In the genomic region with DNA sequence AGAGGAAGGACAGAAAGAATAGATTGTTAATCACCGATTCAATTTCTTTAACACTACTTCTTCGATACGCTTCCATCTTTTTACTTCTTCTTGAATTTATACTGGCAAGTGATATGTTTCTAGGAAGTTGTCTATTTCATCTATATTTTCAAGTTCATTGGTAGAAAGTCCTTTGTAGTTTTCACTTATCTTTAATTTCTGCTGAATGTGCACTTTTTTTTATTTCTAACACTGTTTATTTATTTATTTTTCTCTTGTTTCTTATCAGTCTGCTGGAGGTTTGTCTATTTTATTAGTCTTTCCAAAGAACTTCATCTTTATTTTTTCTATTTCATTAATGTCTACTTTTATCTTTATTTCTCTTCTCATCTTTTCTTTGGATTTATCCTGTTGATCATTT, we compare ENCODE assay signal across 25 cellular contexts.
DNase-seq lines count a peak whose midpoint lies in the region; ATAC-seq, FAIRE-seq and TF ChIP-seq lines count a peak whose summit lies in the region.
"Had no signal": no experiment of that assay in that cellular context is flagged by ENCODE, and none has a peak within 500 bp of the region (broad histone marks: within the 10 kb centered on the region; RNA-seq: fewer than 3 reads in every experiment).

No MANE protein-coding gene starts in this region.

- H3K4ac ChIP-seq in IMR-90 (ENCODE audit: low read depth, low read length), result no peak overlapping the region
- no peak overlapping the region for H3K4ac ChIP-seq in H1 (replicated peaks; ENCODE audit: insufficient read length, low read depth, low read length)

- TF ChIP-seq POLR2A in A549 (IDR thresholded peaks at IDR 0.05; ENCODE audit: low read length) (no peak), IMR-90 (IDR thresholded peaks at IDR 0.05; ENCODE audit: low read depth, low read length) (no peak), H1 (IDR thresholded peaks at IDR 0.05; ENCODE audit: control extremely low read depth in 1 of 2, low read depth in 2 of 2, low read length in 2 of 2) (no peak)

- no peaks in the 10 kb centered on the region for H3K27me3 ChIP-seq in IMR-90 (ENCODE audit: control insufficient read depth, insufficient read depth, low read length)
- no peaks in the 10 kb centered on the region for H3K27me3 ChIP-seq in H1 (replicated peaks in 1 of 4; ENCODE audit: control insufficient read depth in 3 of 4, extremely low read depth in 1 of 4, insufficient read depth in 3 of 4, low read length in 3 of 4)
- no peaks in the 10 kb centered on the region for H3K27me3 ChIP-seq in tibial artery
- H3K27me3 ChIP-seq: BLaER1 treated with 17β-estradiol and CSF1 and Interleukin-3, amounts not matched to agents 10 nM and 100 nM had no signal

- H2AFZ ChIP-seq in IMR-90 (replicated peaks; ENCODE audit: low read length, poor library complexity), result no peak overlapping the region
- no peak overlapping the region for H2AFZ ChIP-seq in H1 (ENCODE audit: low read length)

- FAIRE-seq in A549 (lab: Jason Lieb, UNC) (no peak), D721Med (lab: Jason Lieb, UNC) (peak; percentile 11), H1 (lab: Jason Lieb, UNC) (no peak)
- FAIRE-seq: GM12878, GM12892, GM19239 had no signal

- H3K23me2 ChIP-seq in H1 (ENCODE audit: low read depth, low read length), result no peaks in the 10 kb centered on the region

- no peak overlapping the region for H3K18ac ChIP-seq in IMR-90 (ENCODE audit: low read depth, low read length)
- H3K18ac ChIP-seq in H1 (ENCODE audit: extremely low read depth, low read length), result no peak overlapping the region

- H3K79me2 ChIP-seq in H1 (ENCODE audit: control insufficient read depth in 1 of 2, insufficient read depth in 2 of 2, low read length in 2 of 2), result no peaks in the 10 kb centered on the region

- no TSS peak for BruUV-seq in IMR-90 (replicated peaks; lab: Mats Ljungman, UMichigan)

- intact Hi-C loops in IMR-90 (cut with micrococcal nuclease) (no loop called here), tibial artery (cut with DNase I; ENCODE audit: low total_unique reads) (no loop called here)

- H3K23ac ChIP-seq in IMR-90 (ENCODE audit: low read depth, low read length) (no peak overlapping the region), H1 (ENCODE audit: insufficient read length) (no peak overlapping the region)

- no peak overlapping the region for H3K4me3 ChIP-seq in A549
- H3K4me3 ChIP-seq in IMR-90 (ENCODE audit: insufficient read depth, low read depth, low read length), result no peak overlapping the region
- no peak overlapping the region for H3K4me3 ChIP-seq in H1 (ENCODE audit: extremely low read depth in 1 of 4, insufficient read depth in 2 of 4, low read depth in 3 of 4, low read length in 4 of 4)
- H3K4me3 ChIP-seq in tibial artery, result no peak overlapping the region
- H3K4me3 ChIP-seq: BLaER1 treated with 17β-estradiol and CSF1 and Interleukin-3, amounts not matched to agents 10 nM and 100 nM; GM12878 had no signal

- ATAC-seq in A549 (no peak), IMR-90 (ENCODE audit: low read depth) (no peak)
- ATAC-seq: CD8-positive, alpha-beta T cell; GM12878 had no signal

- no peak overlapping the region for H2BK15ac ChIP-seq in IMR-90 (ENCODE audit: low read depth, low read length)
- H2BK15ac ChIP-seq in H1 (ENCODE audit: low read length), result no peak overlapping the region

- H3K36me3 ChIP-seq in IMR-90 (ENCODE audit: control insufficient read depth, insufficient read depth, low read length) (no peaks in the 10 kb centered on the region), H1 (ENCODE audit: control insufficient read depth in 2 of 4, insufficient read depth in 4 of 4, low read length in 3 of 4) (no peaks in the 10 kb centered on the region), tibial artery (no peaks in the 10 kb centered on the region)
- H3K36me3 ChIP-seq: BLaER1 treated with 17β-estradiol and CSF1 and Interleukin-3, amounts not matched to agents 10 nM and 100 nM had no signal

- no peaks in the 10 kb centered on the region for H3K79me1 ChIP-seq in IMR-90 (ENCODE audit: low read depth in 1 of 2, low read length in 2 of 2)
- no peaks in the 10 kb centered on the region for H3K79me1 ChIP-seq in H1 (ENCODE audit: low read depth, low read length)

- WGBS in A549 (ENCODE audit: missing lambda C conversion rate), result 95% methylated on average over 3 of the region's 3 CpGs
- 100% methylated on average over 2 of the region's 3 CpGs; no CpG with 5 or more reads in 1 of the 2 experiments for WGBS in IMR-90 (ENCODE audit: extremely low coverage in 2 of 2, insufficient read length in 1 of 2), 2 experiments
- 92 to 100% methylated on average over 3 of the region's 3 CpGs for WGBS in H1 (ENCODE audit: extremely low coverage in 1 of 2, insufficient coverage in 1 of 2, insufficient read length in 1 of 2, insufficient replicate concordance in 2 of 2, low coverage in 1 of 2, low lambda C conversion rate in 2 of 2, missing lambda C conversion rate in 1 of 2), 2 experiments

- no peak overlapping the region for H4K5ac ChIP-seq in IMR-90 (ENCODE audit: low read depth, low read length)
- H4K5ac ChIP-seq in H1 (ENCODE audit: insufficient read length, low read depth, low read length), result no peak overlapping the region

- dilution Hi-C loops in IMR-90 (cut with HindIII; ENCODE audit: low sequenced_read_pairs, unreplicated experiment), result no loop called here

- H3K9me1 ChIP-seq in IMR-90 (ENCODE audit: insufficient read depth, low read length), result no peaks in the 10 kb centered on the region

- in situ Hi-C loops in IMR-90 (cut with MboI; ENCODE audit: low sequenced_read_pairs), result no loop called here

- POLR2A ChIA-PET in A549 (lab: Yijun Ruan, JAX) (no interaction called here), IMR-90 (lab: Charles Lee; ENCODE audit: unreplicated experiment) (no interaction called here), H1 (lab: Charles Lee; ENCODE audit: partially characterized antibody) (no interaction called here)

- no peak for TF ChIP-seq RAD21 in A549 (conservative IDR thresholded peaks at IDR 0.05 in 1 of 2, IDR thresholded peaks at IDR 0.05 in 1 of 2)
- no peak for TF ChIP-seq RAD21 in IMR-90 (IDR thresholded peaks at IDR 0.05; ENCODE audit: low read length)
- TF ChIP-seq RAD21 in H1 (IDR thresholded peaks at IDR 0.05 in 1 of 2, conservative IDR thresholded peaks at IDR 0.05 in 1 of 2; ENCODE audit: low read depth in 2 of 2, low read length in 2 of 2), result no peak

- H3K4me2 ChIP-seq in A549, result no peak overlapping the region
- no peak overlapping the region for H3K4me2 ChIP-seq in IMR-90 (ENCODE audit: low read depth, low read length)
- H3K4me2 ChIP-seq in H1 (ENCODE audit: insufficient read depth in 1 of 2, low read depth in 2 of 2, low read length in 2 of 2), result no peak overlapping the region
- H3K4me2 ChIP-seq: BLaER1 treated with 17β-estradiol and CSF1 and Interleukin-3, amounts not matched to agents 10 nM and 100 nM had no signal

- H2BK120ac ChIP-seq in IMR-90 (ENCODE audit: low read depth, low read length), result no peak overlapping the region
- no peak overlapping the region for H2BK120ac ChIP-seq in H1 (replicated peaks; ENCODE audit: low read depth, low read length)

- H3K14ac ChIP-seq in IMR-90 (replicated peaks; ENCODE audit: low read depth, low read length) (no peak overlapping the region), H1 (ENCODE audit: insufficient read length) (no peak overlapping the region)

- H2AK5ac ChIP-seq in IMR-90 (ENCODE audit: low read depth, low read length) (no peak overlapping the region), H1 (ENCODE audit: low read depth, low read length) (no peak overlapping the region)

- no peak overlapping the region for H2BK12ac ChIP-seq in H1 (ENCODE audit: low read depth, low read length)

- H3K56ac ChIP-seq in IMR-90 (ENCODE audit: extremely low read depth, insufficient read depth, low read length), result no peak overlapping the region
- no peak overlapping the region for H3K56ac ChIP-seq in H1 (replicated peaks; ENCODE audit: insufficient read length, low read depth, low read length)

- no peak overlapping the region for H3K27ac ChIP-seq in A549
- no peak overlapping the region for H3K27ac ChIP-seq in IMR-90 (ENCODE audit: insufficient read depth, low read length)
- H3K27ac ChIP-seq in H1 (ENCODE audit: low read depth, low read length), result no peak overlapping the region
- no peak overlapping the region for H3K27ac ChIP-seq in tibial artery
- H3K27ac ChIP-seq: BLaER1 treated with 17β-estradiol and CSF1 and Interleukin-3, amounts not matched to agents 10 nM and 100 nM; C4-2B had no signal

- H2BK5ac ChIP-seq in IMR-90 (ENCODE audit: low read depth, low read length, poor library complexity, severe bottlenecking), result no peak overlapping the region
- no peak overlapping the region for H2BK5ac ChIP-seq in H1 (ENCODE audit: low read depth, low read length)

- H4K20me1 ChIP-seq in IMR-90 (ENCODE audit: insufficient read depth, low read length) (no peaks in the 10 kb centered on the region), H1 (replicated peaks in 1 of 2; ENCODE audit: control insufficient read depth in 1 of 2, insufficient read depth in 2 of 2, low read length in 2 of 2) (no peaks in the 10 kb centered on the region)
- H4K20me1 ChIP-seq: BLaER1 treated with 17β-estradiol and CSF1 and Interleukin-3, amounts not matched to agents 10 nM and 100 nM had no signal

- H2BK20ac ChIP-seq in IMR-90 (ENCODE audit: low read depth, low read length) (no peak overlapping the region), H1 (ENCODE audit: low read length) (no peak overlapping the region)

- no peak overlapping the region for H4K91ac ChIP-seq in IMR-90 (ENCODE audit: insufficient read depth, low read depth, low read length)
- H4K91ac ChIP-seq in H1 (replicated peaks; ENCODE audit: insufficient read length, low read length), result no peak overlapping the region

- no peak for TF ChIP-seq EP300 in A549 (IDR thresholded peaks at IDR 0.05)
- no peak for TF ChIP-seq EP300 in H1 (IDR thresholded peaks at IDR 0.05; ENCODE audit: borderline replicate concordance in 1 of 2, low read depth in 2 of 2, low read length in 2 of 2)

- H3K9ac ChIP-seq in IMR-90 (ENCODE audit: low read depth, low read length) (no peak overlapping the region), H1 (replicated peaks in 1 of 4; ENCODE audit: extremely low read depth in 1 of 4, low read depth in 3 of 4, low read length in 3 of 4) (no peak overlapping the region)
- H3K9ac ChIP-seq: BLaER1 treated with 17β-estradiol and CSF1 and Interleukin-3, amounts not matched to agents 10 nM and 100 nM had no signal

- CTCF ChIA-PET in A549 (lab: Yijun Ruan, JAX) (no interaction called here), IMR-90 (lab: Yijun Ruan, JAX) (interaction anchor here (0.6 kb wide), 2 partner anchors 15 to 47 kb away, joined by 3 to 4 read pairs; no protein-coding TSS in a partner anchor), H1 (lab: Charles Lee; ENCODE audit: partially characterized antibody) (interaction anchor here (0.6 kb wide), 1 partner anchor 92 kb away, joined by 3 read pairs; no protein-coding TSS in a partner anchor)

- H2AK9ac ChIP-seq in IMR-90 (replicated peaks; ENCODE audit: low read depth, low read length, poor library complexity), result no peak overlapping the region

- TF ChIP-seq CTCF in A549 (IDR thresholded peaks at IDR 0.05) (no peak), D721Med (IDR thresholded peaks at IDR 0.05; ENCODE audit: insufficient read depth, missing control alignments) (no peak), IMR-90 (conservative IDR thresholded peaks at IDR 0.05; ENCODE audit: low read depth, low read length) (no peak), H1 (IDR thresholded peaks at IDR 0.05; ENCODE audit: control extremely low read depth in 1 of 3, insufficient read depth in 1 of 3, low read depth in 1 of 3, low read length in 3 of 3) (no peak), tibial artery (IDR thresholded peaks at IDR 0.05) (no peak)

- DNase-seq in A549 (ENCODE audit: low read depth in 1 of 2, low spot score in 1 of 2) (no peak), D721Med (ENCODE audit: insufficient read length, low spot score) (no peak), IMR-90 (no peak), H1 (ENCODE audit: low read depth in 1 of 2, low spot score in 2 of 2) (no peak), tibial artery (no peak)
- DNase-seq in stimulated activated CD4-positive, alpha-beta T cell treated with anti-CD3 and anti-CD28 coated beads, Interleukin-15, amount 100 ng/mL, for 24 hours, result no peak
- DNase-seq in activated CD8-positive, alpha-beta memory T cell treated with anti-CD3 and anti-CD28 coated beads, Interleukin-2, amount 50 U/mL, for 48 hours, result no peak
- DNase-seq: 8988T; AML-193; Caco-2; Calu3; CD4-positive, alpha-beta T cell; CD8-positive, alpha-beta T cell; DMS 273 treated with DMSO at 0.1 percent for 48 hours; DMS153; DMS53; DMS79; DND-41; EL; GDM1 had no signal

- no peak overlapping the region for H4K8ac ChIP-seq in IMR-90 (ENCODE audit: low read depth in 2 of 2, low read length in 2 of 2)
- no peak overlapping the region for H4K8ac ChIP-seq in H1 (ENCODE audit: extremely low read depth, insufficient read depth, low read length)

- H3K4me1 ChIP-seq in A549, result no peaks in the 10 kb centered on the region
- no peaks in the 10 kb centered on the region for H3K4me1 ChIP-seq in IMR-90 (ENCODE audit: control insufficient read depth, insufficient read depth, low read length)
- no peaks in the 10 kb centered on the region for H3K4me1 ChIP-seq in H1 (replicated peaks in 1 of 4; ENCODE audit: control insufficient read depth in 3 of 4, insufficient read depth in 4 of 4, low read length in 3 of 4)
- H3K4me1 ChIP-seq in tibial artery, result peaks cover 0 to under 1% (median 0%) of the 10 kb centered on the region in 4 donors
- H3K4me1 ChIP-seq: BLaER1 treated with 17β-estradiol and CSF1 and Interleukin-3, amounts not matched to agents 10 nM and 100 nM; Caco-2 had no signal

- H3K9me3 ChIP-seq in A549, result no peaks in the 10 kb centered on the region
- H3K9me3 ChIP-seq in IMR-90 (ENCODE audit: control insufficient read depth, insufficient read depth, low read length), result no peaks in the 10 kb centered on the region
- H3K9me3 ChIP-seq in H1 (ENCODE audit: insufficient read depth in 2 of 2, low read depth in 1 of 2, low read length in 1 of 2), result no peaks in the 10 kb centered on the region
- H3K9me3 ChIP-seq in tibial artery, result no peaks in the 10 kb centered on the region
- H3K9me3 ChIP-seq: BLaER1 treated with 17β-estradiol and CSF1 and Interleukin-3, amounts not matched to agents 10 nM and 100 nM; Caco-2 had no signal

Comparison
In these comparisons a context has a peak if more than half of its experiments do, and no peak if none do; other contexts are left out.
1. Of the 18 proteins assayed by ChIP-seq in both H1 and A549: peak only in H1: none; only in A549: none; in both: MAFK; in neither: 17.